In the genomic region with DNA sequence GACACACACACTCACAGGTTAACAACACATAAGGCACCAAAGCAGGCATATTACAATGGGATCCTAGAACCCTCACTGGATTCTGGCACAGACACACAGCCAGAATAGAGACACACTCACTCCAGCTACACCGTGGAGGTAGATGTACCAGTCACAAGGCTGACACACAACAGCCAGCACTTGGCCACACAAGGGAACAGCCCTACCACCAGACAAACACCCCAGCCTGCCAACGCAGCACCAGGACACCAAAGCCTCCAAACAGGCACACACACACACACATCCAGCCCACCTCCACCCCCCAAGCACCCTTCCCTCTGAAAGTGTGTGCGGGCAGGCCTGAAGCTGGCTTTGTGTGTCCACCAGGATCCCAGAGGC, we compare ENCODE assay signal across 8 cellular contexts. TPM values are rescaled to one million over a fixed set of nuclear protein-coding genes. Genes with fewer than 3 reads are reported as not detected.
DNase-seq lines count a peak whose midpoint lies in the region; ATAC-seq and TF ChIP-seq lines count a peak whose summit lies in the region.

No MANE protein-coding gene starts in this region.

- CTCF ChIA-PET in activated naive CD4-positive, alpha-beta T cell treated with anti-CD3 and anti-CD28 coated beads for 36 hours (lab: Charles Lee) = interaction anchor here (0.7 to 11.3 kb wide), 12 partner anchors 9 to 134 kb away, joined by 3 to 178 read pairs (median 6); partner anchors contain the start of genes AAAS and ESPL1

- H3K36me3 Mint-ChIP-seq in activated naive CD4-positive, alpha-beta T cell treated with anti-CD3 and anti-CD28 coated beads for 36 hours (ENCODE audit: low read depth) = no peaks in the 10 kb centered on the region
- peaks cover 12% of the 10 kb centered on the region for H3K36me3 Mint-ChIP-seq in memory B cell

- H3K27me3 ChIP-seq in breast epithelium (no peaks in the 10 kb centered on the region), transverse colon (no peaks in the 10 kb centered on the region)

- no peaks in the 10 kb centered on the region for H3K9me3 Mint-ChIP-seq in activated naive CD4-positive, alpha-beta T cell treated with anti-CD3 and anti-CD28 coated beads for 36 hours
- H3K9me3 Mint-ChIP-seq in memory B cell = no peaks in the 10 kb centered on the region

- DNase-seq in activated naive CD4-positive, alpha-beta T cell treated with anti-CD3 and anti-CD28 coated beads for 36 hours = no peak
- DNase-seq in activated naive CD4-positive, alpha-beta T cell treated with Interleukin-2 at 50 U/mL for 16 hours = no peak
- DNase-seq in breast epithelium (ENCODE audit: low spot score in 2 of 2) = no peak
- no peak for DNase-seq in memory B cell (ENCODE audit: low spot score in 2 of 2)
- DNase-seq in transverse colon = no peak
- no peak for DNase-seq in NCI-H69 (lab: John Stamatoyannopoulos, UW)
- no peak for DNase-seq in cerebellar nuclear complex (lab: John Stamatoyannopoulos, UW)
- DNase-seq in NCI-H2227 (lab: John Stamatoyannopoulos, UW; ENCODE audit: unreplicated experiment) = no peak

- TF ChIP-seq EP300 in transverse colon (IDR thresholded peaks at IDR 0.05; ENCODE audit: low read depth) = no peak

- no peak for TF ChIP-seq CTCF in breast epithelium (IDR thresholded peaks at IDR 0.05)
- no peak for TF ChIP-seq CTCF in transverse colon (IDR thresholded peaks at IDR 0.05)

- peaks cover 54% of the 10 kb centered on the region for H3K4me1 Mint-ChIP-seq in activated naive CD4-positive, alpha-beta T cell treated with anti-CD3 and anti-CD28 coated beads for 36 hours (ENCODE audit: low read depth)
- H3K4me1 Mint-ChIP-seq in memory B cell = peaks cover 51% of the 10 kb centered on the region

- H3K4me3 ChIP-seq in breast epithelium = peak overlapping the region; percentile 58 to 77 (median 77)
- H3K4me3 ChIP-seq in transverse colon = peak overlapping the region in 2 of 4 donors; percentile 55 to 74

- H3K4me3 Mint-ChIP-seq in activated naive CD4-positive, alpha-beta T cell treated with anti-CD3 and anti-CD28 coated beads for 36 hours = peak overlapping the region; percentile 90
- peak overlapping the region; percentile 51 for H3K4me3 Mint-ChIP-seq in memory B cell

- H3K27ac ChIP-seq in breast epithelium (peak overlapping the region; percentile 81 to 100), transverse colon (peak overlapping the region; percentile 98 to 100 (median 99))

- H3K36me3 ChIP-seq in breast epithelium = no peaks in the 10 kb centered on the region
- no peaks in the 10 kb centered on the region for H3K36me3 ChIP-seq in transverse colon

- peak overlapping the region; percentile 32 for H3K27ac Mint-ChIP-seq in activated naive CD4-positive, alpha-beta T cell treated with anti-CD3 and anti-CD28 coated beads for 36 hours
- H3K27ac Mint-ChIP-seq in memory B cell = peak overlapping the region; percentile 77

- peaks cover 27 to 40% of the 10 kb centered on the region in 2 donors for H3K4me1 ChIP-seq in breast epithelium
- peaks cover 34 to 54% (median 44%) of the 10 kb centered on the region in 4 donors for H3K4me1 ChIP-seq in transverse colon

- 23% methylated on average over 3 of the region's 3 CpGs; no CpG with 5 or more reads in 1 of the 2 donors for WGBS in transverse colon (ENCODE audit: low coverage in 1 of 2), 2 donors

- TF ChIP-seq POLR2A in breast epithelium (IDR thresholded peaks at IDR 0.05) (no peak), transverse colon (IDR thresholded peaks at IDR 0.05) (no peak)

- no peaks in the 10 kb centered on the region for H3K27me3 Mint-ChIP-seq in activated naive CD4-positive, alpha-beta T cell treated with anti-CD3 and anti-CD28 coated beads for 36 hours (ENCODE audit: low read depth)
- H3K27me3 Mint-ChIP-seq in memory B cell = no peaks in the 10 kb centered on the region

- intact Hi-C loops in activated naive CD4-positive, alpha-beta T cell treated with anti-CD3 and anti-CD28 coated beads for 36 hours (cut with micrococcal nuclease) = no loop called here
- intact Hi-C loops in breast epithelium (cut with DNase I; ENCODE audit: low total_unique reads) (loop anchor here (5.0 kb wide), 1 partner anchor 34 kb away; a partner anchor contains a TSS), transverse colon (cut with DNase I; ENCODE audit: low total_unique reads) (loop anchor here (2.0 to 5.0 kb wide), 2 partner anchors 33 to 69 kb away; no protein-coding TSS in a partner anchor)

- no peaks in the 10 kb centered on the region for H3K9me3 ChIP-seq in breast epithelium
- no peaks in the 10 kb centered on the region for H3K9me3 ChIP-seq in transverse colon

- ATAC-seq in memory B cell (ENCODE audit: low read depth) = no peak

- in situ Hi-C loops in transverse colon (cut with MboI; ENCODE audit: low pct_ligation_motif_present in 1 of 4, low pct_unique_long_range_greater_than_20kb in 1 of 4, low sequenced_read_pairs in 3 of 4) = loop anchor here in 2 of 4 donors (10.0 kb wide), 1 partner anchor 67 kb away; no protein-coding TSS in a partner anchor

RNA-seq across cellular contexts. Expression of gene ITGB7, which starts 10.9 kb away (rescaled TPM):
- 10 to 100 TPM; 32.3 to 32.5 TPM for total RNA-seq in activated naive CD4-positive, alpha-beta T cell treated with anti-CD3 and anti-CD28 coated beads for 36 hours
- total RNA-seq in breast epithelium (1 to 10 TPM; 1.1 to 2.9 (median 2.9) TPM), transverse colon (1 to 10 TPM in 3 of 4 donors, under 1 TPM in 1; 0.60 to 8.3 (median 2.9) TPM)

RNA-seq across cellular contexts. Expression of gene RARG, which starts 14.1 kb away (rescaled TPM):
- 1 to 10 TPM; 4.0 to 4.6 TPM for total RNA-seq in activated naive CD4-positive, alpha-beta T cell treated with anti-CD3 and anti-CD28 coated beads for 36 hours
- 10 to 100 TPM; 12.2 to 39.8 (median 23.3) TPM for total RNA-seq in breast epithelium
- 10 to 100 TPM in 1 of 4 donors, 1 to 10 TPM in 2, not detected in 1; 2.6 to 15.4 (median 7.6) TPM for total RNA-seq in transverse colon

RNA-seq across cellular contexts. Expression of gene CSAD, which starts 37.2 kb away (rescaled TPM):
- 10 to 100 TPM; 31.5 to 32.3 TPM for total RNA-seq in activated naive CD4-positive, alpha-beta T cell treated with anti-CD3 and anti-CD28 coated beads for 36 hours
- 10 to 100 TPM; 60.2 to 74.1 (median 68.8) TPM for total RNA-seq in breast epithelium
- 100 to 1,000 TPM in 1 of 4 donors, 10 to 100 TPM in 3; 29.1 to 142 (median 39.2) TPM for total RNA-seq in transverse colon

RNA-seq across cellular contexts. Expression of gene ZNF740, which starts 37.4 kb away (rescaled TPM):
- 10 to 100 TPM; 40.4 to 42.0 TPM for total RNA-seq in activated naive CD4-positive, alpha-beta T cell treated with anti-CD3 and anti-CD28 coated beads for 36 hours
- total RNA-seq in breast epithelium (10 to 100 TPM; 17.9 to 22.0 (median 19.3) TPM), transverse colon (10 to 100 TPM in 3 of 4 donors, 1 to 10 TPM in 1; 9.7 to 21.9 (median 16.3) TPM)

RNA-seq across cellular contexts. Expression of gene ESPL1, which starts 50.2 kb away (rescaled TPM):
- total RNA-seq in activated naive CD4-positive, alpha-beta T cell treated with anti-CD3 and anti-CD28 coated beads for 36 hours = 10 to 100 TPM; 53.3 to 54.2 TPM
- total RNA-seq in breast epithelium (1 to 10 TPM in 2 of 3 donors, under 1 TPM in 1; 0.33 to 1.3 (median 1.2) TPM), transverse colon (10 to 100 TPM in 3 of 4 donors, 1 to 10 TPM in 1; 6.5 to 31.8 (median 18.8) TPM)
